8 cellular contexts compared by ENCODE assay signal in the genomic region with DNA sequence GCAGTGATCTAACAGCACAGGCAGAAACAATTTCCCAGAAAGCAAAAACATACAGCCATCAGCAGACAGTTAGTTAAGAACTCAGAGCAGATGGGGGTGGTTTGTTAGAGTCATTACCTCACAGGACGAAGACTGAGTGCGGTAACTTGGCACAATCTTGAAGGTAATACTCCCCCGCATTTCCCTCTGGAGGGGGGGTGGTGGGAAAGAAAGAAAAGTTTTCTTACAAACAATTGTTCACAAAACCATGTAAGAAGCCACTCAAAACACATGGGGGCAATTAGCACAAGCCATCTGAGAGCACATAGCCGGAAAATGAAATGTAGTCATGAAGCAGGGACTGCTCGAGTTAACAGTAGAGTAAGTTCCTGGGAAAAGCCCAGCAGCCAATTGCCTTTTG.
DNase-seq lines count a peak whose midpoint lies in the region; ATAC-seq lines count a peak whose summit lies in the region.

No MANE protein-coding gene starts in this region.

- H3K36me3 Mint-ChIP-seq in T-helper 2 cell treated with Interferon-gamma antibody and Interleukin-4, amounts not matched to agents 5 μg/mL and 100 μg/mL, for 36 hours (ENCODE audit: low read depth) = peaks cover 6% of the 10 kb centered on the region

- H3K4me3 Mint-ChIP-seq in T-helper 2 cell treated with Interferon-gamma antibody and Interleukin-4, amounts not matched to agents 5 μg/mL and 100 μg/mL, for 36 hours = peak overlapping the region; percentile 73

- ATAC-seq in sciatic nerve (peak; percentile 62), GM19023 (IDR thresholded peaks at IDR 0.05; ENCODE audit: unreplicated experiment) (no peak), HG02973 (IDR thresholded peaks at IDR 0.05; ENCODE audit: unreplicated experiment) (no peak)

- H3K27ac Mint-ChIP-seq in T-helper 2 cell treated with Interferon-gamma antibody and Interleukin-4, amounts not matched to agents 5 μg/mL and 100 μg/mL, for 36 hours = peak overlapping the region; percentile 79

- intact Hi-C loops in sciatic nerve (cut with DNase I) = no loop called here

- H3K27me3 Mint-ChIP-seq in T-helper 2 cell treated with Interferon-gamma antibody and Interleukin-4, amounts not matched to agents 5 μg/mL and 100 μg/mL, for 36 hours (ENCODE audit: low read depth) = no peaks in the 10 kb centered on the region

- H3K9me3 Mint-ChIP-seq in T-helper 2 cell treated with Interferon-gamma antibody and Interleukin-4, amounts not matched to agents 5 μg/mL and 100 μg/mL, for 36 hours = no peaks in the 10 kb centered on the region

- peaks cover 35% of the 10 kb centered on the region for H3K4me1 Mint-ChIP-seq in T-helper 2 cell treated with Interferon-gamma antibody and Interleukin-4, amounts not matched to agents 5 μg/mL and 100 μg/mL, for 36 hours (ENCODE audit: low read depth)

- peak; percentile 13 for DNase-seq in ELR (ENCODE audit: low read depth)
- peak; percentile 15 for DNase-seq in T-helper 2 cell treated with Interferon-gamma antibody and Interleukin-4, amounts not matched to agents 5 μg/mL and 100 μg/mL, for 36 hours (ENCODE audit: low spot score)
- DNase-seq in fibroblast of gingiva (ENCODE audit: low read depth) = peak; percentile 40
- no peak for DNase-seq in sciatic nerve (ENCODE audit: low spot score)
- no peak for DNase-seq in NCI-H1694 (lab: John Stamatoyannopoulos, UW)
- no peak for DNase-seq in SIG-M5 treated with dmso at 0.1 percent for 504 hours (lab: John Stamatoyannopoulos, UW; ENCODE audit: unreplicated experiment)

Comparison
In these comparisons a context has a peak if more than half of its experiments do, and no peak if none do; other contexts are left out.
1. DNase-seq: peak in ELR (single experiment), T-helper 2 cell treated with Interferon-gamma antibody and Interleukin-4, amounts not matched to agents 5 μg/mL and 100 μg/mL, for 36 hours (single experiment) and fibroblast of gingiva (single experiment); none in sciatic nerve (single experiment), NCI-H1694 (single experiment) and SIG-M5 treated with dmso at 0.1 percent for 504 hours (single experiment).